24 cellular contexts compared by ENCODE assay signal in genomic region chr2:25980076-25980887, GRCh38. TPM values are rescaled to one million over a fixed set of nuclear protein-coding genes. Genes with fewer than 3 reads are reported as not detected.
DNase-seq lines count a peak whose midpoint lies in the region; ATAC-seq, FAIRE-seq and TF ChIP-seq lines count a peak whose summit lies in the region.
"Had no signal": no experiment of that assay in that cellular context is flagged by ENCODE, and none has a peak within 500 bp of the region (broad histone marks: within the 10 kb centered on the region; RNA-seq: fewer than 3 reads in every experiment).

No MANE protein-coding gene starts in this region.

- H3K9ac ChIP-seq in IMR-90 (ENCODE audit: low read depth, low read length) (no peak overlapping the region), H1 (replicated peaks in 1 of 4; ENCODE audit: extremely low read depth in 1 of 4, low read depth in 3 of 4, low read length in 3 of 4) (no peak overlapping the region), neural progenitor cell (no peak overlapping the region)

- dilution Hi-C loops in IMR-90 (cut with HindIII; ENCODE audit: low sequenced_read_pairs, unreplicated experiment) = no loop called here

- WGBS in A549 (ENCODE audit: missing lambda C conversion rate) = 95% methylated on average over 29 of the region's 29 CpGs
- 87% methylated on average over 8 of the region's 29 CpGs; no CpG with 5 or more reads in 1 of the 2 experiments for WGBS in IMR-90 (ENCODE audit: extremely low coverage in 2 of 2, insufficient read length in 1 of 2), 2 experiments
- 92% methylated on average over 26 of the region's 29 CpGs; no CpG with 5 or more reads in 1 of the 2 experiments for WGBS in H1 (ENCODE audit: extremely low coverage in 1 of 2, insufficient coverage in 1 of 2, insufficient read length in 1 of 2, insufficient replicate concordance in 2 of 2, low coverage in 1 of 2, low lambda C conversion rate in 2 of 2, missing lambda C conversion rate in 1 of 2), 2 experiments

- TF ChIP-seq RAD21 in A549 (conservative IDR thresholded peaks at IDR 0.05 in 1 of 2, IDR thresholded peaks at IDR 0.05 in 1 of 2) = no peak
- TF ChIP-seq RAD21 in IMR-90 (IDR thresholded peaks at IDR 0.05; ENCODE audit: low read length) = no peak
- no peak for TF ChIP-seq RAD21 in H1 (IDR thresholded peaks at IDR 0.05 in 1 of 2, conservative IDR thresholded peaks at IDR 0.05 in 1 of 2; ENCODE audit: low read depth in 2 of 2, low read length in 2 of 2)

- H3K9me3 ChIP-seq in A549 (no peaks in the 10 kb centered on the region), IMR-90 (ENCODE audit: control insufficient read depth, insufficient read depth, low read length) (no peaks in the 10 kb centered on the region), H1 (ENCODE audit: insufficient read depth in 2 of 2, low read depth in 1 of 2, low read length in 1 of 2) (no peaks in the 10 kb centered on the region), neural progenitor cell (ENCODE audit: low read depth) (no peaks in the 10 kb centered on the region), OCI-LY7 (ENCODE audit: low read length) (no peaks in the 10 kb centered on the region)
- H3K9me3 ChIP-seq: heart right ventricle, left lung, neutrophil, stomach, transverse colon had no signal

- H3K4me3 Mint-ChIP-seq in neural progenitor cell = peak overlapping the region; percentile 65

- H3K4me3 ChIP-seq in A549 = peak overlapping the region; percentile 0; the same call in 2 of the 3 replicates
- no peak overlapping the region for H3K4me3 ChIP-seq in IMR-90 (ENCODE audit: insufficient read depth, low read depth, low read length)
- H3K4me3 ChIP-seq in H1 (ENCODE audit: extremely low read depth in 1 of 4, insufficient read depth in 2 of 4, low read depth in 3 of 4, low read length in 4 of 4) = no peak overlapping the region
- no peak overlapping the region for H3K4me3 ChIP-seq in neural progenitor cell
- H3K4me3 ChIP-seq in OCI-LY7 (ENCODE audit: low read depth, low read length, poor library complexity, severe bottlenecking) = no peak overlapping the region
- H3K4me3 ChIP-seq: left lung, stomach, transverse colon had no signal

- H3K36me3 ChIP-seq in IMR-90 (ENCODE audit: control insufficient read depth, insufficient read depth, low read length) (peaks cover 4% of the 10 kb centered on the region; the same call in 1 of the 2 replicates), H1 (ENCODE audit: control insufficient read depth in 2 of 4, insufficient read depth in 4 of 4, low read length in 3 of 4) (peaks cover 0 to 31% (median 4%) of the 10 kb centered on the region in 4 experiments; a peak in 3 of 8 replicates), neural progenitor cell (peaks cover 3% of the 10 kb centered on the region), OCI-LY7 (ENCODE audit: insufficient read depth, low read length) (no peaks in the 10 kb centered on the region)
- H3K36me3 ChIP-seq: left lung, transverse colon had no signal

- H3K79me2 ChIP-seq in H1 (ENCODE audit: control insufficient read depth in 1 of 2, insufficient read depth in 2 of 2, low read length in 2 of 2) (peaks cover 3 to 47% of the 10 kb centered on the region in 2 experiments; a peak in 1 of 4 replicates), neural progenitor cell (ENCODE audit: low read depth) (peaks cover 51% of the 10 kb centered on the region), OCI-LY7 (ENCODE audit: insufficient read depth, low read depth, low read length) (no peaks in the 10 kb centered on the region)

- no peak overlapping the region for H4K8ac ChIP-seq in IMR-90 (ENCODE audit: low read depth in 2 of 2, low read length in 2 of 2)
- no peak overlapping the region for H4K8ac ChIP-seq in H1 (ENCODE audit: extremely low read depth, insufficient read depth, low read length)

- H4K91ac ChIP-seq in IMR-90 (ENCODE audit: insufficient read depth, low read depth, low read length) (no peak overlapping the region), H1 (replicated peaks; ENCODE audit: insufficient read length, low read length) (no peak overlapping the region)

- H3K4ac ChIP-seq in IMR-90 (ENCODE audit: low read depth, low read length) (no peak overlapping the region), H1 (replicated peaks; ENCODE audit: insufficient read length, low read depth, low read length) (no peak overlapping the region)

- peaks cover 71% of the 10 kb centered on the region for H3K4me1 ChIP-seq in A549
- H3K4me1 ChIP-seq in IMR-90 (ENCODE audit: control insufficient read depth, insufficient read depth, low read length) = peaks cover 30% of the 10 kb centered on the region
- peaks cover 3 to 32% (median 12%) of the 10 kb centered on the region in 4 experiments for H3K4me1 ChIP-seq in H1 (replicated peaks in 1 of 4; ENCODE audit: control insufficient read depth in 3 of 4, insufficient read depth in 4 of 4, low read length in 3 of 4)
- peaks cover 20% of the 10 kb centered on the region for H3K4me1 ChIP-seq in neural progenitor cell
- H3K4me1 ChIP-seq in OCI-LY7 (ENCODE audit: insufficient read depth, low read length, poor library complexity, severe bottlenecking) = peaks cover 7% of the 10 kb centered on the region

- no peak overlapping the region for H2BK5ac ChIP-seq in IMR-90 (ENCODE audit: low read depth, low read length, poor library complexity, severe bottlenecking)
- H2BK5ac ChIP-seq in H1 (ENCODE audit: low read depth, low read length) = no peak overlapping the region

- CTCF ChIA-PET in A549 (lab: Yijun Ruan, JAX) = interaction anchor here (0.7 to 18.4 kb wide), 9 partner anchors 8 to 205 kb away, joined by 3 to 240 read pairs (median 7); partner anchors contain the start of gene RAB10
- CTCF ChIA-PET in IMR-90 (lab: Yijun Ruan, JAX) = no interaction called here
- CTCF ChIA-PET in H1 (lab: Charles Lee; ENCODE audit: partially characterized antibody) = interaction anchor here (1.1 to 2.2 kb wide), 3 partner anchors 21 to 128 kb away, joined by 3 to 7 read pairs (median 3); no protein-coding TSS in a partner anchor
- CTCF ChIA-PET in OCI-LY7 (lab: Charles Lee; ENCODE audit: unreplicated experiment) = no interaction called here

- H3K4me2 ChIP-seq in A549 = peak overlapping the region; percentile 71
- H3K4me2 ChIP-seq in IMR-90 (ENCODE audit: low read depth, low read length) = peak overlapping the region; percentile 51; the same call in 1 of the 2 replicates
- peak overlapping the region; percentile 37 to 97 for H3K4me2 ChIP-seq in H1 (ENCODE audit: insufficient read depth in 1 of 2, low read depth in 2 of 2, low read length in 2 of 2)
- peak overlapping the region; percentile 46 for H3K4me2 ChIP-seq in neural progenitor cell
- H3K4me2 ChIP-seq in OCI-LY7 (ENCODE audit: low read length) = no peak overlapping the region

- intact Hi-C loops in IMR-90 (cut with micrococcal nuclease) = no loop called here
- intact Hi-C loops in OCI-LY7 (cut with micrococcal nuclease; ENCODE audit: unreplicated experiment) = no loop called here

- H3K14ac ChIP-seq in IMR-90 (replicated peaks; ENCODE audit: low read depth, low read length) (no peak overlapping the region), H1 (ENCODE audit: insufficient read length) (no peak overlapping the region)

- H2AK9ac ChIP-seq in IMR-90 (replicated peaks; ENCODE audit: low read depth, low read length, poor library complexity) = peak overlapping the region; percentile 20

- H3K27ac ChIP-seq in A549 (peak overlapping the region; percentile 87 to 90; a peak in 4 of 6 replicates), IMR-90 (ENCODE audit: insufficient read depth, low read length) (no peak overlapping the region), H1 (ENCODE audit: low read depth, low read length) (no peak overlapping the region), neural progenitor cell (no peak overlapping the region), OCI-LY7 (ENCODE audit: low read depth, low read length, poor library complexity, severe bottlenecking) (no peak overlapping the region)
- H3K27ac ChIP-seq: epithelial cell of prostate, heart right ventricle, left lung, neutrophil, stomach, transverse colon had no signal

- TF ChIP-seq CTCF in A549 (IDR thresholded peaks at IDR 0.05) (no peak), IMR-90 (conservative IDR thresholded peaks at IDR 0.05; ENCODE audit: low read depth, low read length) (no peak), H1 (IDR thresholded peaks at IDR 0.05; ENCODE audit: control extremely low read depth in 1 of 3, insufficient read depth in 1 of 3, low read depth in 1 of 3, low read length in 3 of 3) (no peak), neural progenitor cell (IDR thresholded peaks at IDR 0.05) (no peak), OCI-LY7 (conservative IDR thresholded peaks at IDR 0.05; ENCODE audit: low read length) (no peak)

- TF ChIP-seq POLR2A in A549 (IDR thresholded peaks at IDR 0.05; ENCODE audit: low read length) = no peak
- no peak for TF ChIP-seq POLR2A in IMR-90 (IDR thresholded peaks at IDR 0.05; ENCODE audit: low read depth, low read length)
- no peak for TF ChIP-seq POLR2A in H1 (IDR thresholded peaks at IDR 0.05; ENCODE audit: control extremely low read depth in 1 of 2, low read depth in 2 of 2, low read length in 2 of 2)

- H2AFZ ChIP-seq in IMR-90 (replicated peaks; ENCODE audit: low read length, poor library complexity) (peak overlapping the region; percentile 14), H1 (ENCODE audit: low read length) (no peak overlapping the region), neural progenitor cell (replicated peaks) (no peak overlapping the region), OCI-LY7 (ENCODE audit: low read length) (no peak overlapping the region)

- no peak overlapping the region for H3K18ac ChIP-seq in IMR-90 (ENCODE audit: low read depth, low read length)
- no peak overlapping the region for H3K18ac ChIP-seq in H1 (ENCODE audit: extremely low read depth, low read length)

- H4K5ac ChIP-seq in IMR-90 (ENCODE audit: low read depth, low read length) (no peak overlapping the region), H1 (ENCODE audit: insufficient read length, low read depth, low read length) (no peak overlapping the region)

- no peaks in the 10 kb centered on the region for H3K9me2 ChIP-seq in OCI-LY7 (ENCODE audit: insufficient read depth, low read length)

- ATAC-seq in A549 (no peak), IMR-90 (ENCODE audit: low read depth) (no peak), GM21825 (IDR thresholded peaks at IDR 0.05; ENCODE audit: unreplicated experiment) (no peak), HG03135 (IDR thresholded peaks at IDR 0.05; ENCODE audit: unreplicated experiment) (no peak)
- ATAC-seq: activated CD4-positive, CD25-positive, alpha-beta regulatory T cell treated with anti-CD3 and anti-CD28 coated beads, Interleukin-2, amount 50 U/mL, for 24 hours; activated T-cell treated with anti-CD3 and anti-CD28 coated beads, Interleukin-2, amount 50 U/mL, for 72 hours; HCT116; heart right ventricle; left lung had no signal

- no peak for DNase-seq in A549 (ENCODE audit: low read depth in 1 of 2, low spot score in 1 of 2)
- no peak for DNase-seq in IMR-90
- DNase-seq in H1 (ENCODE audit: low read depth in 1 of 2, low spot score in 2 of 2) = no peak
- no peak for DNase-seq in neural progenitor cell (ENCODE audit: low spot score)
- DNase-seq in KBM-7 = no peak
- no peak for DNase-seq in OCI-LY7 (ENCODE audit: low spot score)
- DNase-seq: activated CD8-positive, alpha-beta memory T cell treated with anti-CD3 and anti-CD28 coated beads for 24 hours; activated naive CD4-positive, alpha-beta T cell treated with anti-CD3 and anti-CD28 coated beads, Interleukin-2, amount 50 U/mL, for 16 hours; activated T-cell treated with anti-CD3 and anti-CD28 coated beads, Interleukin-2, amount 50 U/mL, for 72 hours; CD4-positive, alpha-beta memory T cell; heart right ventricle; Karpas-422; left lung; NCI-H1694 treated with DMSO at 0.1 percent for 48 hours; NCI-H69; stomach; transverse colon had no signal

- BruUV-seq in IMR-90 (replicated peaks; lab: Mats Ljungman, UMichigan) = no TSS peak
- BruUV-seq in OCI-LY7 (replicated peaks; lab: Mats Ljungman, UMichigan) = no TSS peak

- peaks cover 20 to 52% of the 10 kb centered on the region in 2 experiments for H3K79me1 ChIP-seq in IMR-90 (ENCODE audit: low read depth in 1 of 2, low read length in 2 of 2)
- H3K79me1 ChIP-seq in H1 (ENCODE audit: low read depth, low read length) = peaks cover 18% of the 10 kb centered on the region

- peaks cover 9% of the 10 kb centered on the region; the same call in 1 of the 2 replicates for H3K9me1 ChIP-seq in IMR-90 (ENCODE audit: insufficient read depth, low read length)

- H2BK120ac ChIP-seq in IMR-90 (ENCODE audit: low read depth, low read length) (no peak overlapping the region), H1 (replicated peaks; ENCODE audit: low read depth, low read length) (no peak overlapping the region)

- H3K56ac ChIP-seq in IMR-90 (ENCODE audit: extremely low read depth, insufficient read depth, low read length) (no peak overlapping the region), H1 (replicated peaks; ENCODE audit: insufficient read length, low read depth, low read length) (peak overlapping the region; percentile 8)

- H3K27me3 ChIP-seq in IMR-90 (ENCODE audit: control insufficient read depth, insufficient read depth, low read length) = no peaks in the 10 kb centered on the region
- no peaks in the 10 kb centered on the region for H3K27me3 ChIP-seq in H1 (replicated peaks in 1 of 4; ENCODE audit: control insufficient read depth in 3 of 4, extremely low read depth in 1 of 4, insufficient read depth in 3 of 4, low read length in 3 of 4)
- no peaks in the 10 kb centered on the region for H3K27me3 ChIP-seq in neural progenitor cell
- H3K27me3 ChIP-seq: heart right ventricle, left lung, neutrophil, stomach, transverse colon had no signal

- H2BK15ac ChIP-seq in IMR-90 (ENCODE audit: low read depth, low read length) (no peak overlapping the region), H1 (ENCODE audit: low read length) (no peak overlapping the region)

- peaks cover 11% of the 10 kb centered on the region for H3K23me2 ChIP-seq in H1 (ENCODE audit: low read depth, low read length)

- no peak overlapping the region for H2BK12ac ChIP-seq in H1 (ENCODE audit: low read depth, low read length)

- no peak overlapping the region for H3K23ac ChIP-seq in IMR-90 (ENCODE audit: low read depth, low read length)
- no peak overlapping the region for H3K23ac ChIP-seq in H1 (ENCODE audit: insufficient read length)

- H2BK20ac ChIP-seq in IMR-90 (ENCODE audit: low read depth, low read length) (no peak overlapping the region), H1 (ENCODE audit: low read length) (no peak overlapping the region)

- H3F3A ChIP-seq in neural progenitor cell (ENCODE audit: low read depth) = peaks cover 34% of the 10 kb centered on the region

- FAIRE-seq in A549 (lab: Jason Lieb, UNC) (no peak), H1 (lab: Jason Lieb, UNC) (no peak)
- FAIRE-seq: GM18507 had no signal

- H3K27me3 Mint-ChIP-seq in neural progenitor cell (ENCODE audit: insufficient read depth, low read depth) = peaks cover 21% of the 10 kb centered on the region
- H3K27me3 Mint-ChIP-seq: CD4-positive, alpha-beta memory T cell had no signal

- in situ Hi-C loops in IMR-90 (cut with MboI; ENCODE audit: low sequenced_read_pairs) = no loop called here
- in situ Hi-C loops in KBM-7 (cut with MboI; ENCODE audit: low pct_unique_long_range_greater_than_20kb, low sequenced_read_pairs) = no loop called here

- no peak overlapping the region for H3K27ac Mint-ChIP-seq in neural progenitor cell
- H3K27ac Mint-ChIP-seq: activated T-cell treated with anti-CD3 and anti-CD28 coated beads, Interleukin-2, amount 50 U/mL, for 72 hours; CD4-positive, alpha-beta memory T cell had no signal

- peaks cover 55% of the 10 kb centered on the region for H3K4me1 Mint-ChIP-seq in neural progenitor cell

- TF ChIP-seq EP300 in A549 (IDR thresholded peaks at IDR 0.05) = no peak
- no peak for TF ChIP-seq EP300 in H1 (IDR thresholded peaks at IDR 0.05; ENCODE audit: borderline replicate concordance in 1 of 2, low read depth in 2 of 2, low read length in 2 of 2)

- POLR2A ChIA-PET in A549 (lab: Yijun Ruan, JAX) (no interaction called here), IMR-90 (lab: Charles Lee; ENCODE audit: unreplicated experiment) (no interaction called here), H1 (lab: Charles Lee; ENCODE audit: partially characterized antibody) (interaction anchor here (2.0 kb wide), 1 partner anchor 13 kb away, joined by 5 read pairs; no protein-coding TSS in a partner anchor), OCI-LY7 (lab: Charles Lee) (interaction anchor here (0.6 kb wide), 1 partner anchor 165 kb away, joined by 4 read pairs; no protein-coding TSS in a partner anchor)

- H4K20me1 ChIP-seq in IMR-90 (ENCODE audit: insufficient read depth, low read length) (peaks cover 16% of the 10 kb centered on the region; the same call in 1 of the 2 replicates), H1 (replicated peaks in 1 of 2; ENCODE audit: control insufficient read depth in 1 of 2, insufficient read depth in 2 of 2, low read length in 2 of 2) (peaks cover 3 to 8% of the 10 kb centered on the region in 2 experiments), neural progenitor cell (ENCODE audit: low read depth) (peaks cover 27% of the 10 kb centered on the region), OCI-LY7 (ENCODE audit: insufficient read depth, low read length) (no peaks in the 10 kb centered on the region)

- no peaks in the 10 kb centered on the region for H3K9me3 Mint-ChIP-seq in neural progenitor cell
- H3K9me3 Mint-ChIP-seq: activated T-cell treated with anti-CD3 and anti-CD28 coated beads, Interleukin-2, amount 50 U/mL, for 72 hours; CD4-positive, alpha-beta memory T cell had no signal

- H2AK5ac ChIP-seq in IMR-90 (ENCODE audit: low read depth, low read length) = no peak overlapping the region
- no peak overlapping the region for H2AK5ac ChIP-seq in H1 (ENCODE audit: low read depth, low read length)

- peaks cover 14% of the 10 kb centered on the region for H3K36me3 Mint-ChIP-seq in neural progenitor cell
- H3K36me3 Mint-ChIP-seq: CD4-positive, alpha-beta memory T cell had no signal

RNA-seq across cellular contexts. Expression of gene KIF3C, which starts 2.0 kb away (rescaled TPM):
- polyA plus RNA-seq in A549 (2011; rRNA removed) = 17.1 and 20.1 TPM in 2 replicates
- polyA plus RNA-seq in A549 (2012; cell fraction: cytosol; rRNA removed) = 18.2 and 20.9 TPM in 2 replicates
- 20.5 and 20.6 TPM in 2 replicates for polyA plus RNA-seq in A549 (2012; cell fraction: nucleus; rRNA removed)
- 57.4 to 80.8 TPM (median 77.4 TPM) in 3 replicates for polyA plus RNA-seq in A549 (2017; fragmentation: RNase III; extraction: RNeasy Plus Mini Kit Qiagen cat#74134 plus additional on column Dnase treatment)
- 34.3 and 36.5 TPM in 2 replicates for polyA minus RNA-seq in A549 (2011; rRNA and poly(A)+ RNA removed)
- 8.1 and 15.4 TPM in 2 replicates for total RNA-seq in IMR-90 (2012; rRNA removed)
- polyA plus RNA-seq in IMR-90 (2012; rRNA removed) = 8.3 and 9.4 TPM in 2 replicates
- 6.1 and 8.3 TPM in 2 replicates for polyA plus RNA-seq in IMR-90 (2012; cell fraction: cytosol; rRNA removed)
- polyA plus RNA-seq in IMR-90 (2012; cell fraction: nucleus; rRNA removed; ENCODE audit: low replicate concordance) = 6.6 and 6.9 TPM in 2 replicates
- 58.1 and 58.8 TPM in 2 replicates for total RNA-seq in H1 (2021; fragmentation: NEBNext Ultra II Directional; extraction: Animal tissue kit (Norgen Biotek cat#: 25700))
- polyA plus RNA-seq in H1 (2011; rRNA removed) = 13.4 and 19.8 TPM in 2 replicates
- 15.9 TPM for polyA plus RNA-seq in H1 (2011; cell fraction: cytosol; rRNA removed)
- 15.7 TPM for polyA plus RNA-seq in H1 (2011; cell fraction: nucleus; rRNA removed)
- polyA plus RNA-seq in H1 (2012, experiment 1 of 2) = 31.8 to 45.5 TPM (median 37.5 TPM) in 4 replicates
- polyA plus RNA-seq in H1 (2012, experiment 2 of 2) = 41.8 TPM
- 26.2 TPM for polyA plus RNA-seq in H1 (2013, experiment 1 of 2)
- 26.2 TPM for polyA plus RNA-seq in H1 (2013, experiment 2 of 2)
- polyA minus RNA-seq in H1 (2011; rRNA and poly(A)+ RNA removed) = 22.5 and 25.9 TPM in 2 replicates
- polyA minus RNA-seq in H1 (2011; cell fraction: cytosol; rRNA and poly(A)+ RNA removed) = 36.0 TPM
- 20.8 TPM for polyA minus RNA-seq in H1 (2011; cell fraction: nucleus; rRNA and poly(A)+ RNA removed)
- 13.2 and 25.9 TPM in 2 replicates for total RNA-seq in neural progenitor cell (ENCODE audit: low replicate concordance)
- 3.8 and 4.0 TPM in 2 replicates for total RNA-seq in OCI-LY7 (2014; rRNA removed; shearing (Covaris generic))
- 10.5 and 11.4 TPM in 2 replicates for total RNA-seq in OCI-LY7 (2022)

RNA-seq across cellular contexts. Expression of gene RAB10, which starts 53.6 kb away (rescaled TPM):
- 332 and 692 TPM in 2 replicates for polyA plus RNA-seq in A549 (2011; rRNA removed)
- 132 and 139 TPM in 2 replicates for polyA plus RNA-seq in A549 (2012; cell fraction: cytosol; rRNA removed)
- polyA plus RNA-seq in A549 (2012; cell fraction: nucleus; rRNA removed) = 112 and 147 TPM in 2 replicates
- polyA plus RNA-seq in A549 (2017; fragmentation: RNase III; extraction: RNeasy Plus Mini Kit Qiagen cat#74134 plus additional on column Dnase treatment) = 256 to 289 TPM (median 272 TPM) in 3 replicates
- 108 and 123 TPM in 2 replicates for polyA minus RNA-seq in A549 (2011; rRNA and poly(A)+ RNA removed)
- 30.1 and 79.7 TPM in 2 replicates for total RNA-seq in IMR-90 (2012; rRNA removed)
- polyA plus RNA-seq in IMR-90 (2012; rRNA removed) = 66.5 and 77.1 TPM in 2 replicates
- polyA plus RNA-seq in IMR-90 (2012; cell fraction: cytosol; rRNA removed) = 45.2 and 71.7 TPM in 2 replicates
- polyA plus RNA-seq in IMR-90 (2012; cell fraction: nucleus; rRNA removed; ENCODE audit: low replicate concordance) = 23.0 and 23.3 TPM in 2 replicates
- total RNA-seq in H1 (2021; fragmentation: NEBNext Ultra II Directional; extraction: Animal tissue kit (Norgen Biotek cat#: 25700)) = 127 and 136 TPM in 2 replicates
- 42.6 and 54.0 TPM in 2 replicates for polyA plus RNA-seq in H1 (2011; rRNA removed)
- 89.1 TPM for polyA plus RNA-seq in H1 (2011; cell fraction: cytosol; rRNA removed)
- polyA plus RNA-seq in H1 (2011; cell fraction: nucleus; rRNA removed) = 33.3 TPM
- 86.7 to 134 TPM (median 95.2 TPM) in 4 replicates for polyA plus RNA-seq in H1 (2012, experiment 1 of 2)
- polyA plus RNA-seq in H1 (2012, experiment 2 of 2) = 36.5 TPM
- polyA plus RNA-seq in H1 (2013, experiment 1 of 2) = 78.4 TPM
- polyA plus RNA-seq in H1 (2013, experiment 2 of 2) = 84.4 TPM
- polyA minus RNA-seq in H1 (2011; rRNA and poly(A)+ RNA removed) = 40.8 and 48.4 TPM in 2 replicates
- 67.7 TPM for polyA minus RNA-seq in H1 (2011; cell fraction: cytosol; rRNA and poly(A)+ RNA removed)
- 47.1 TPM for polyA minus RNA-seq in H1 (2011; cell fraction: nucleus; rRNA and poly(A)+ RNA removed)
- total RNA-seq in neural progenitor cell (ENCODE audit: low replicate concordance) = 123 and 238 TPM in 2 replicates
- total RNA-seq in OCI-LY7 (2014; rRNA removed; shearing (Covaris generic)) = 58.3 and 109 TPM in 2 replicates
- total RNA-seq in OCI-LY7 (2022) = 83.9 and 96.7 TPM in 2 replicates

Comparison
In these comparisons a context has a peak if more than half of its experiments do, and no peak if none do; other contexts are left out.
1. H3K27ac ChIP-seq: peak in A549 (2 of 2); none in IMR-90 (single experiment), H1 (single experiment), neural progenitor cell (single experiment) and OCI-LY7 (single experiment).
2. CTCF ChIA-PET loops: an anchor here in A549 (0.7 to 18.4 kb wide) and H1 (1.1 to 2.2 kb wide); none called in IMR-90 and OCI-LY7.
3. POLR2A ChIA-PET loops: an anchor here in H1 (2.0 kb wide) and OCI-LY7 (0.6 kb wide); none called in A549 and IMR-90.